1 cellular context compared by ENCODE assay signal in the genomic region with DNA sequence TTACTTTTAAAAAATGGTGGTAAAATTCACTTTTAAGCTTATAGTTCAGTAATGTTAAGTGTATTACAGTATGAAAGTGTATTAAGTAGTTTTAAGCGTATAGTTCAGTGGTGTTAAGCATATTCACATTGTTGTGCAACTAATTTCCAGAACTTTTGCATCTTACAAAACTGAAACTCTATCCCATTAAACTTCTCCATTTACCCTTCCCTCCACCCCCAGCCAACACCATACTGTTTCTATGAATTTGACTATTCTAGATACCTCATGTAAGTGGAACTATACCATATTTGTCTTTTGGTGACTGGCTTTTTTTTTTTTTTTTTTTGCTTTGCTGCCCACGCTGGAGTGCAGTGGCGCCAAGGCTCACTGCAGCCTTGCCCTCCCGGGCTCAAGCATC.
A peak's percentile ranks its signal among the peaks of the same experiment; 100 is the strongest.
TF ChIP-seq lines count a peak whose summit lies in the region.

No MANE protein-coding gene starts in this region.

TF ChIP-seq in IMR-90, 13 proteins besides CTCF, POLR2A, EP300 and RAD21:
- TF ChIP-seq BHLHE40 (IDR thresholded peaks at IDR 0.05; ENCODE audit: low read depth, low read length) (no peak), CEBPB (IDR thresholded peaks at IDR 0.05; ENCODE audit: low read depth, low read length) (peak; percentile 24; the same call in 1 of the 2 replicates)
- TF ChIP-seq, protein P1, sequence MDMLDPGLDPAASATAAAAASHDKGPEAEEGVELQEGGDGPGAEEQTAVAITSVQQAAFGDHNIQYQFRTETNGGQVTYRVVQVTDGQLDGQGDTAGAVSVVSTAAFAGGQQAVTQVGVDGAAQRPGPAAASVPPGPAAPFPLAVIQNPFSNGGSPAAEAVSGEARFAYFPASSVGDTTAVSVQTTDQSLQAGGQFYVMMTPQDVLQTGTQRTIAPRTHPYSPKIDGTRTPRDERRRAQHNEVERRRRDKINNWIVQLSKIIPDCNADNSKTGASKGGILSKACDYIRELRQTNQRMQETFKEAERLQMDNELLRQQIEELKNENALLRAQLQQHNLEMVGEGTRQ (IDR thresholded peaks at IDR 0.05; ENCODE audit: low read depth, low read length) = no peak
TF ChIP-seq in IMR-90: peak in this region for 1.
